In the genomic region with DNA sequence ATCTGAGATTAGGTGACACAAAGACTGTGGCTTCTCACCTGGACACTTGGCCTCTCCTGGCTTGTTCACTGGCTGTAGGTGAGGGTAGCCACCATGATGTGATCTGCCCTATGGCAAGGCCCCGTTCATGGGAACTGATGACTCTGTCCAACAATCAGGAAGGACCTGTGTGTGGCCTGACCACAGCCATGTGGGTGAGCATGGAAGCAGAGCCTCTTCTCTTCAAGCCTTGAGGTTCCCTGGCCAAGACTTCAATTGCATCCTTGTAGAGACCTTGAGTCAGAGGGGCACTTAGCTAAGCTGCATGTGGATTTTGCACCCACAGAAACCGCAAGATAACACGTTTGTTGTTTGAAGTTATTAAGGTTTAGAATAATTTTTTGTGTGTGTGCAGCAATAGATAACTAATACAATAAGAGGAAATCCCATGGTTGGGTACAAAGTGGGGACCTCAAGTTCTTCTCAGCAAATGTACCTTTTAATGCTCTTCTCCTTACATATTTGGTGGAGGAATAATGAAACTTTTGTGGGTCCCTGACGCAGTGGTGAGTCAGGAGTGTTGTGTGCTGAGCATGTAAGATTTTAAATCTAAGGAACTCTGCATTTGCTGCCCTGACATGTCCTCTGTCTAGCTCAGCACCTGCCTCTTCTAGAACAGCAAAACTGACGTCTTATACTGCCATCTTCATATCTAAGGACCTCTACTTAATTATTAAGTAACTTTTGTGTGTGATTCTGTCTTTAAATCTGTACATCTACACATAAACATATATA, we compare ENCODE assay signal across 1 cellular context.
TF ChIP-seq lines count a peak whose summit lies in the region.

No MANE protein-coding gene starts in this region.

TF ChIP-seq in IMR-90, 13 proteins besides CTCF, POLR2A, EP300 and RAD21:
- TF ChIP-seq SMC3 (IDR thresholded peaks at IDR 0.05; ENCODE audit: low read depth, low read length) (no peak), BHLHE40 (IDR thresholded peaks at IDR 0.05; ENCODE audit: low read depth, low read length) (no peak), RFX5 (IDR thresholded peaks at IDR 0.05; ENCODE audit: low read depth, low read length) (no peak), MAFK (IDR thresholded peaks at IDR 0.05; ENCODE audit: low read depth, low read length) (no peak), NFE2L2 (IDR thresholded peaks at IDR 0.05; ENCODE audit: low read depth, low read length) (no peak), FOS (IDR thresholded peaks at IDR 0.05; ENCODE audit: low read depth, low read length) (no peak), CHD1 (IDR thresholded peaks at IDR 0.05; ENCODE audit: low read depth, low read length) (no peak), MAZ (IDR thresholded peaks at IDR 0.05; ENCODE audit: borderline replicate concordance, low read depth, low read length) (no peak), MXI1 (IDR thresholded peaks at IDR 0.05; ENCODE audit: borderline replicate concordance, low read depth, low read length) (no peak), RCOR1 (IDR thresholded peaks at IDR 0.05; ENCODE audit: insufficient replicate concordance, low read length) (no peak), CEBPB (IDR thresholded peaks at IDR 0.05; ENCODE audit: low read depth, low read length) (no peak)
- TF ChIP-seq, protein P1, sequence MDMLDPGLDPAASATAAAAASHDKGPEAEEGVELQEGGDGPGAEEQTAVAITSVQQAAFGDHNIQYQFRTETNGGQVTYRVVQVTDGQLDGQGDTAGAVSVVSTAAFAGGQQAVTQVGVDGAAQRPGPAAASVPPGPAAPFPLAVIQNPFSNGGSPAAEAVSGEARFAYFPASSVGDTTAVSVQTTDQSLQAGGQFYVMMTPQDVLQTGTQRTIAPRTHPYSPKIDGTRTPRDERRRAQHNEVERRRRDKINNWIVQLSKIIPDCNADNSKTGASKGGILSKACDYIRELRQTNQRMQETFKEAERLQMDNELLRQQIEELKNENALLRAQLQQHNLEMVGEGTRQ (IDR thresholded peaks at IDR 0.05; ENCODE audit: low read depth, low read length), result no peak
- TF ChIP-seq, protein P2, sequence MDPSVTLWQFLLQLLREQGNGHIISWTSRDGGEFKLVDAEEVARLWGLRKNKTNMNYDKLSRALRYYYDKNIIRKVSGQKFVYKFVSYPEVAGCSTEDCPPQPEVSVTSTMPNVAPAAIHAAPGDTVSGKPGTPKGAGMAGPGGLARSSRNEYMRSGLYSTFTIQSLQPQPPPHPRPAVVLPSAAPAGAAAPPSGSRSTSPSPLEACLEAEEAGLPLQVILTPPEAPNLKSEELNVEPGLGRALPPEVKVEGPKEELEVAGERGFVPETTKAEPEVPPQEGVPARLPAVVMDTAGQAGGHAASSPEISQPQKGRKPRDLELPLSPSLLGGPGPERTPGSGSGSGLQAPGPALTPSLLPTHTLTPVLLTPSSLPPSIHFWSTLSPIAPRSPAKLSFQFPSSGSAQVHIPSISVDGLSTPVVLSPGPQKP (IDR thresholded peaks at IDR 0.05; ENCODE audit: borderline replicate concordance, low read depth, low read length), result no peak
